8 cellular contexts compared by ENCODE assay signal in genomic region chr3:16514021-16514700, GRCh38. TPM values are rescaled to one million over a fixed set of nuclear protein-coding genes. Genes with fewer than 3 reads are reported as not detected.
DNase-seq lines count a peak whose midpoint lies in the region; ATAC-seq and TF ChIP-seq lines count a peak whose summit lies in the region.

No MANE protein-coding gene starts in this region.

- no peak for ATAC-seq in GM19395 (IDR thresholded peaks at IDR 0.05; ENCODE audit: unreplicated experiment)

- H3K79me2 ChIP-seq in MM.1S (ENCODE audit: low read length): no peaks in the 10 kb centered on the region

- no peaks in the 10 kb centered on the region for H3K9me2 ChIP-seq in MM.1S (replicated peaks; ENCODE audit: insufficient read depth, low read length)

- H3K36me3 Mint-ChIP-seq in nephron progenitor cell (ENCODE audit: low read depth): no peaks in the 10 kb centered on the region

- peak overlapping the region; percentile 72 for H2AFZ ChIP-seq in MM.1S (ENCODE audit: low read length)

- H3K27ac ChIP-seq in MM.1S (ENCODE audit: low read length) (no peak overlapping the region), duodenal mucosa (ENCODE audit: low read depth, low read length) (no peak overlapping the region)

- H3K4me3 ChIP-seq in BJ (ENCODE audit: low read depth, low read length) (peak overlapping the region; percentile 76), MM.1S (ENCODE audit: low read length) (peak overlapping the region; percentile 63), duodenal mucosa (ENCODE audit: low read depth in 1 of 2, low read length in 2 of 2) (peak overlapping the region; percentile 46 to 82)

- H3K4me2 ChIP-seq in MM.1S (ENCODE audit: low read depth, low read length): peak overlapping the region; percentile 95

- CTCF ChIA-PET in BJ (lab: Yijun Ruan, JAX): interaction anchor here (1.1 to 3.6 kb wide), 3 partner anchors 12 to 224 kb away, joined by 3 to 22 read pairs (median 3); no protein-coding TSS in a partner anchor

- DNase-seq in BJ (ENCODE audit: low read depth): no peak
- DNase-seq in MM.1S: no peak
- no peak for DNase-seq in nephron progenitor cell
- DNase-seq in HK-2 (ENCODE audit: unreplicated experiment): no peak
- no peak for DNase-seq in DMS 273 (lab: John Stamatoyannopoulos, UW; ENCODE audit: unreplicated experiment)
- no peak for DNase-seq in ureter (ENCODE audit: low spot score)

- H3K9me3 ChIP-seq in MM.1S (replicated peaks; ENCODE audit: insufficient read depth, low read length): no peaks in the 10 kb centered on the region
- no peaks in the 10 kb centered on the region for H3K9me3 ChIP-seq in duodenal mucosa (ENCODE audit: control insufficient read depth in 1 of 2, low read length in 2 of 2)

- H3K27me3 Mint-ChIP-seq in nephron progenitor cell (ENCODE audit: low read depth, poor library complexity): peaks cover 42% of the 10 kb centered on the region

- no peaks in the 10 kb centered on the region for H3K9me3 Mint-ChIP-seq in nephron progenitor cell

- no peaks in the 10 kb centered on the region for H3F3A ChIP-seq in MM.1S (ENCODE audit: insufficient read depth, low read length)

- H3K9ac ChIP-seq in MM.1S (ENCODE audit: low read length) (no peak overlapping the region), duodenal mucosa (ENCODE audit: low read depth in 1 of 2, low read length in 2 of 2) (peak overlapping the region in 1 of 2 donors; percentile 5)

- POLR2A ChIA-PET in BJ (lab: Charles Lee): interaction anchor here (0.6 to 1.0 kb wide), 2 partner anchors 181 to 224 kb away, joined by 3 to 4 read pairs; no protein-coding TSS in a partner anchor

- H4K20me1 ChIP-seq in MM.1S (ENCODE audit: insufficient read depth, low read length): no peaks in the 10 kb centered on the region

- peak overlapping the region; percentile 92 for H3K4me3 Mint-ChIP-seq in nephron progenitor cell

- TF ChIP-seq CTCF in BJ (IDR thresholded peaks at IDR 0.05; ENCODE audit: insufficient read depth, low read depth, low read length) (no peak), MM.1S (IDR thresholded peaks at IDR 0.05; ENCODE audit: low read length) (no peak), nephron progenitor cell (IDR thresholded peaks at IDR 0.05) (no peak)

- peaks cover 73% of the 10 kb centered on the region for H3K4me1 Mint-ChIP-seq in nephron progenitor cell

- H3K27me3 ChIP-seq in BJ (ENCODE audit: control insufficient read depth, insufficient read depth, low read length) (no peaks in the 10 kb centered on the region), MM.1S (replicated peaks; ENCODE audit: insufficient read depth, low read length) (peaks cover 5% of the 10 kb centered on the region; the same call in 1 of the 2 replicates), duodenal mucosa (ENCODE audit: control insufficient read depth in 1 of 2, insufficient read depth in 2 of 2, low read length in 2 of 2) (peaks cover 7 to 12% of the 10 kb centered on the region in 2 donors)

- H3K36me3 ChIP-seq in BJ (ENCODE audit: control insufficient read depth, insufficient read depth, low read length) (no peaks in the 10 kb centered on the region), MM.1S (replicated peaks; ENCODE audit: insufficient read depth, low read length) (no peaks in the 10 kb centered on the region), duodenal mucosa (ENCODE audit: control insufficient read depth in 1 of 2, insufficient read depth in 2 of 2, low read length in 2 of 2) (no peaks in the 10 kb centered on the region)

- H3K27ac Mint-ChIP-seq in nephron progenitor cell: no peak overlapping the region

- H3K4me1 ChIP-seq in MM.1S (ENCODE audit: low read length) (peaks cover 4% of the 10 kb centered on the region), duodenal mucosa (ENCODE audit: control insufficient read depth in 1 of 2, insufficient read depth in 2 of 2, low read length in 2 of 2) (peaks cover 5 to 17% of the 10 kb centered on the region in 2 donors)

RNA-seq across cellular contexts. Expression of gene RFTN1, which starts 0.7 kb away (rescaled TPM):
- polyA plus RNA-seq in BJ (2011; rRNA removed): 42.1 and 49.0 TPM in 2 replicates
- polyA minus RNA-seq in BJ (2011; rRNA and poly(A)+ RNA removed): 37.1 and 45.5 TPM in 2 replicates
- total RNA-seq in ureter: 24.4 TPM
